ENCODE assay signal across 24 cellular contexts in genomic region chr16:68724797-68725196, GRCh38. TPM values are rescaled to one million over a fixed set of nuclear protein-coding genes. Genes with fewer than 3 reads are reported as not detected.
"Had no signal": no experiment of that assay in that cellular context is flagged by ENCODE, and none has a peak within 500 bp of the region (broad histone marks: within the 10 kb centered on the region; RNA-seq: fewer than 3 reads in every experiment).

No MANE protein-coding gene starts in this region.

- H3K4me3 ChIP-seq: heart right ventricle, lower lobe of right lung, neural progenitor cell, spleen, upper lobe of right lung had no signal

- H3K36me3 ChIP-seq: heart right ventricle, lower lobe of right lung, neural progenitor cell, spleen, upper lobe of right lung had no signal

- H3K9ac ChIP-seq: neural progenitor cell had no signal

- H3K27me3 ChIP-seq: neural progenitor cell, upper lobe of right lung had no signal

- DNase-seq: activated CD4-positive, alpha-beta T cell treated with anti-CD3 and anti-CD28 coated beads, Interleukin-2, amount 10 ng/mL, durations not matched to agents 24 days and 14 days; activated CD8-positive, alpha-beta memory T cell treated with anti-CD3 and anti-CD28 coated beads, Interleukin-2, amount 10 ng/mL, durations not matched to agents 7 days and 5 days; activated CD8-positive, alpha-beta T cell treated with anti-CD3 and anti-CD28 coated beads for 36 hours; activated effector memory CD4-positive, alpha-beta T cell treated with anti-CD3 and anti-CD28 coated beads, Interleukin-2, amount 50 U/mL, for 16 hours; activated naive CD4-positive, alpha-beta T cell treated with anti-CD3 and anti-CD28 coated beads, Interleukin-2, amount 10 ng/mL, durations not matched to agents 7 days and 5 days; activated T-cell treated with anti-CD3 and anti-CD28 coated beads for 4 hours; amygdala; cerebellar nuclear complex; effector CD4-positive, alpha-beta T cell; foreskin fibroblast; heart right ventricle; lower lobe of right lung; mesendoderm; naive thymus-derived CD8-positive, alpha-beta T cell; retina; spleen; stimulated activated CD4-positive, alpha-beta T cell treated with anti-CD3 and anti-CD28 coated beads, Interleukin-4, amount 100 ng/mL, for 24 hours; stimulated activated naive CD8-positive, alpha-beta T cell treated with anti-CD3 and anti-CD28 coated beads, Interleukin-15, Interleukin-2, amounts not matched to agents 100 U/mL and 50 U/mL, for 24 hours; T-helper 9 cell; upper lobe of right lung had no signal

- ATAC-seq: activated CD4-positive, CD25-positive, alpha-beta regulatory T cell treated with anti-CD3 and anti-CD28 coated beads, Interleukin-2, amount 50 U/mL, for 24 hours; activated CD8-positive, alpha-beta memory T cell treated with anti-CD3 and anti-CD28 coated beads, Interleukin-2, amount 10 ng/mL, durations not matched to agents 7 days and 5 days; activated CD8-positive, alpha-beta T cell treated with anti-CD3 and anti-CD28 coated beads for 36 hours; heart right ventricle; left lobe of liver; lower lobe of right lung; naive thymus-derived CD8-positive, alpha-beta T cell; stimulated activated naive CD8-positive, alpha-beta T cell treated with anti-CD3 and anti-CD28 coated beads, Interleukin-15, Interleukin-2, amounts not matched to agents 100 U/mL and 50 U/mL, for 24 hours; upper lobe of right lung had no signal

- H3K9me3 ChIP-seq: heart right ventricle, lower lobe of right lung, spleen, upper lobe of right lung had no signal

- H3K4me1 ChIP-seq: heart right ventricle, lower lobe of right lung, neural progenitor cell, spleen, upper lobe of right lung had no signal

- H3K27ac ChIP-seq: heart right ventricle, lower lobe of right lung, neural progenitor cell, spleen, upper lobe of right lung had no signal

RNA-seq across cellular contexts. Expression of gene CDH1, which starts 12.3 kb away (rescaled TPM):
- total RNA-seq: fibroblast of lung; naive thymus-derived CD8-positive, alpha-beta T cell had no signal
